ENCODE assay signal across 1 cellular context in the genomic region with DNA sequence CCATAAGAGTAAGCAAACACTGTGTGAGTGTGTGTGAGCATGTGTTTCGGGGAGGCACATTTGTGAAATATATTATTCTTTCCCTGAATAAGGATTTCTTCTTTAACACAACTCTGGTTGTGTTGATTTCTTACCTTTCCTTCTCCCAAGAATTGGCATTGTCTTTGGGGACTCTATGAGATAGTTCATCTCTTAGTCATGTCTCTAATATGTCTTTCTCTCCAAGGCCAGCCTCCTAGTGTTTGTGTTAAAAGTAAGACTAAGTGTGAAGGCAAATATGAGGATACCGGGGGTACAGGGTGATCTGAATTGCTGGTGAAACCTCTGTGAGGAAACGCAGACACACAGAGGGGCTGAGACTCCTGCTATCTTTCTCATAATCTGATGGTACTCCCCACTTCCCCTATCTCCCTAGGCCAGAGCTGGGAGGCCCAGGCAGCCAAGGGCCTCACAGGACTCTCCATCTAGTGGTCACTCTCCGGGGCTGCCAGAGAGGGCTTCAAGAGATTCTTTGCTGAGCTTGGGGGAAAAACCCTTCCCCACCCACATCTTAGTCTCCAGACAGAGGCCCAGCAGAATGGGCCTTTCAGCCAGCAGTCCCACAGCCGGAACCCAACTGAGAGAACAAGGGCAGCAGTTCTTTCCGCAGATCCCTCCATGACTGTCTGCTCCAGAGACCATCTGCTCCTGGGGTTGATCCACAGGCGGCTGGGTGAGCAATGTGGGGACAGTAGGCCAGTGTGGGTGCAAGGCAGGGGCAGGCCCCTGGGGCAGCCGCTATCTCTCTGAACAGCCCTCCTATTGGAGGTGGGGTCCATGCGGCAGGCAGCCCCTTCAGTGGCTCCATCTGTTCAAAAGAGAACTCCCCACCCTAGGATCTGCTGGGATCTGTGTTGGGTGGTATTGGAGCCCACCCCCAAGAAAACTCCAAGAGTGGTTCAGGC.
TF ChIP-seq lines count a peak whose summit lies in the region.

No MANE protein-coding gene starts in this region.

TF ChIP-seq in H1, 55 proteins besides CTCF, POLR2A, EP300 and RAD21:
- no peak for TF ChIP-seq JUND (IDR thresholded peaks at IDR 0.05; ENCODE audit: low read length)
- TF ChIP-seq EZH2 (IDR thresholded peaks at IDR 0.05; ENCODE audit: low read depth, low read length, severe bottlenecking): peak; percentile 1
- TF ChIP-seq CBX5 (IDR thresholded peaks at IDR 0.05; ENCODE audit: low read depth, low read length): no peak
- no peak for TF ChIP-seq ASH2L (IDR thresholded peaks at IDR 0.05; ENCODE audit: low read length)
